23 cellular contexts compared by ENCODE assay signal in genomic region chr12:45433441-45433868, GRCh38.
DNase-seq lines count a peak whose midpoint lies in the region; ATAC-seq and TF ChIP-seq lines count a peak whose summit lies in the region.
"Had no signal": no experiment of that assay in that cellular context is flagged by ENCODE, and none has a peak within 500 bp of the region (broad histone marks: within the 10 kb centered on the region; RNA-seq: fewer than 3 reads in every experiment).

No MANE protein-coding gene starts in this region.

- no peak overlapping the region for H3K18ac ChIP-seq in H9 (ENCODE audit: insufficient read length, low read depth, low read length)

- H3K9ac ChIP-seq in H9 (ENCODE audit: extremely low read depth, insufficient read length, low read length): no peak overlapping the region

- peaks cover 36% of the 10 kb centered on the region for H3K27me3 Mint-ChIP-seq in H9 (ENCODE audit: low read depth)
- H3K27me3 Mint-ChIP-seq in activated CD4-positive, alpha-beta memory T cell treated with anti-CD3 and anti-CD28 coated beads for 36 hours: no peaks in the 10 kb centered on the region
- H3K27me3 Mint-ChIP-seq: activated naive CD4-positive, alpha-beta T cell treated with anti-CD3 and anti-CD28 coated beads, Interleukin-2, amount 10 ng/mL, durations not matched to agents 7 days and 5 days had no signal

- H4K8ac ChIP-seq in H9 (replicated peaks; ENCODE audit: insufficient read length, low read depth, low read length): no peak overlapping the region

- peak overlapping the region in 1 of 2 experiments; percentile 3; a peak in 2 of 5 replicates for H3K4me3 Mint-ChIP-seq in H9
- H3K4me3 Mint-ChIP-seq in activated CD4-positive, alpha-beta memory T cell treated with anti-CD3 and anti-CD28 coated beads for 36 hours: no peak overlapping the region
- H3K4me3 Mint-ChIP-seq: activated naive CD4-positive, alpha-beta T cell treated with anti-CD3 and anti-CD28 coated beads, Interleukin-2, amount 10 ng/mL, durations not matched to agents 7 days and 5 days; natural killer cell had no signal

- H3K27me3 ChIP-seq in H9 (ENCODE audit: insufficient read depth, low read length): no peaks in the 10 kb centered on the region
- no peaks in the 10 kb centered on the region for H3K27me3 ChIP-seq in ectodermal cell (ENCODE audit: control insufficient read depth, insufficient read depth, low read length, poor library complexity, severe bottlenecking)
- H3K27me3 ChIP-seq: ascending aorta, tibial nerve had no signal

- H3K4me1 Mint-ChIP-seq in H9: peaks cover 40% of the 10 kb centered on the region in 2 experiments
- H3K4me1 Mint-ChIP-seq in activated CD4-positive, alpha-beta memory T cell treated with anti-CD3 and anti-CD28 coated beads for 36 hours (ENCODE audit: low read depth): no peaks in the 10 kb centered on the region
- H3K4me1 Mint-ChIP-seq: activated naive CD4-positive, alpha-beta T cell treated with anti-CD3 and anti-CD28 coated beads, Interleukin-2, amount 10 ng/mL, durations not matched to agents 7 days and 5 days; CD8-positive, alpha-beta memory T cell had no signal

- peaks cover under 1 to 14% (median 4%) of the 10 kb centered on the region in 3 experiments; a peak in 4 of 7 replicates for H3K36me3 Mint-ChIP-seq in H9 (ENCODE audit: insufficient read depth in 1 of 3, low read depth in 3 of 3)
- H3K36me3 Mint-ChIP-seq in activated CD4-positive, alpha-beta memory T cell treated with anti-CD3 and anti-CD28 coated beads for 36 hours: peaks cover 19% of the 10 kb centered on the region
- H3K36me3 Mint-ChIP-seq: natural killer cell had no signal

- H3K9me3 ChIP-seq in H9 (ENCODE audit: control insufficient read depth, low read depth, low read length) (no peaks in the 10 kb centered on the region), ectodermal cell (ENCODE audit: control insufficient read depth, low read length) (no peaks in the 10 kb centered on the region)
- H3K9me3 ChIP-seq: ascending aorta, tibial nerve had no signal

- H2BK120ac ChIP-seq in H9 (ENCODE audit: low read depth, low read length, poor library complexity, severe bottlenecking): no peak overlapping the region

- no peak overlapping the region for H2AFZ ChIP-seq in H9 (ENCODE audit: low read length)

- no peaks in the 10 kb centered on the region for H3K36me3 ChIP-seq in ectodermal cell (ENCODE audit: control insufficient read depth, insufficient read depth, low read length)

- CTCF ChIA-PET in activated CD4-positive, alpha-beta memory T cell treated with anti-CD3 and anti-CD28 coated beads for 36 hours (lab: Charles Lee): interaction anchor here (1.0 kb wide), 1 partner anchor 263 kb away, joined by 3 read pairs; no protein-coding TSS in a partner anchor

- POLR2A ChIA-PET in activated CD4-positive, alpha-beta memory T cell treated with anti-CD3 and anti-CD28 coated beads for 36 hours (lab: Charles Lee): no interaction called here

- no peaks in the 10 kb centered on the region for H3K23me2 ChIP-seq in H9 (ENCODE audit: insufficient read length, low read depth, low read length, poor library complexity, severe bottlenecking)

- H3K4me1 ChIP-seq in H9 (ENCODE audit: insufficient read depth, low read length): peaks cover 4% of the 10 kb centered on the region; the same call in 1 of the 2 replicates
- peaks cover 35% of the 10 kb centered on the region for H3K4me1 ChIP-seq in ectodermal cell (ENCODE audit: control insufficient read depth, insufficient read depth, low read length)
- H3K4me1 ChIP-seq: ascending aorta had no signal

- H4K5ac ChIP-seq in H9 (ENCODE audit: insufficient read length, low read depth, low read length): no peak overlapping the region

- H3K79me2 ChIP-seq in H9 (ENCODE audit: insufficient read depth, low read length): no peaks in the 10 kb centered on the region

- no peak for TF ChIP-seq CTCF in H9 (conservative IDR thresholded peaks at IDR 0.05)

- no peak for ATAC-seq in HG03135 (IDR thresholded peaks at IDR 0.05; ENCODE audit: unreplicated experiment)
- ATAC-seq: activated CD4-positive, CD25-positive, alpha-beta regulatory T cell treated with anti-CD3 and anti-CD28 coated beads, Interleukin-2, amount 50 U/mL, for 24 hours; natural killer cell; Right ventricle myocardium inferior had no signal

- H3K23ac ChIP-seq in H9 (ENCODE audit: insufficient read length, low read depth, low read length): no peak overlapping the region

- no peak overlapping the region for H3K14ac ChIP-seq in H9 (ENCODE audit: insufficient read depth, low read length)

- no peak overlapping the region for H3K4me2 ChIP-seq in H9 (ENCODE audit: insufficient read depth, insufficient read length, low read length)

- H2AK5ac ChIP-seq in H9 (ENCODE audit: insufficient read length, low read length): no peak overlapping the region

- H2BK15ac ChIP-seq in H9 (ENCODE audit: low read depth, low read length): no peak overlapping the region

- no peak overlapping the region for H2BK12ac ChIP-seq in H9 (ENCODE audit: insufficient read length, low read depth, low read length)

- H3K27ac Mint-ChIP-seq in H9: peak overlapping the region; percentile 54 to 80 (median 63); a peak in 5 of 7 replicates
- H3K27ac Mint-ChIP-seq in activated CD4-positive, alpha-beta memory T cell treated with anti-CD3 and anti-CD28 coated beads for 36 hours: no peak overlapping the region
- H3K27ac Mint-ChIP-seq: activated naive CD4-positive, alpha-beta T cell treated with anti-CD3 and anti-CD28 coated beads, Interleukin-2, amount 10 ng/mL, durations not matched to agents 7 days and 5 days; CD8-positive, alpha-beta memory T cell; natural killer cell had no signal

- H3K27ac ChIP-seq in H9 (ENCODE audit: insufficient read length, low read depth, low read length) (no peak overlapping the region), ectodermal cell (ENCODE audit: insufficient read depth, low read depth, low read length, poor library complexity, severe bottlenecking) (peak overlapping the region; percentile 74)
- H3K27ac ChIP-seq: ascending aorta, skin epidermis, tibial nerve had no signal

- no peak overlapping the region for H3K56ac ChIP-seq in H9 (ENCODE audit: insufficient read length, low read depth, low read length)

- no peak overlapping the region for H3T11ph ChIP-seq in H9 (ENCODE audit: low read length)

- H4K91ac ChIP-seq in H9 (ENCODE audit: insufficient read length, low read depth, low read length): no peak overlapping the region

- H3K9me3 Mint-ChIP-seq in H9: no peaks in the 10 kb centered on the region
- no peaks in the 10 kb centered on the region for H3K9me3 Mint-ChIP-seq in activated CD4-positive, alpha-beta memory T cell treated with anti-CD3 and anti-CD28 coated beads for 36 hours
- H3K9me3 Mint-ChIP-seq: activated naive CD4-positive, alpha-beta T cell treated with anti-CD3 and anti-CD28 coated beads, Interleukin-2, amount 10 ng/mL, durations not matched to agents 7 days and 5 days; CD8-positive, alpha-beta memory T cell; natural killer cell had no signal

- no peak overlapping the region for H3K4ac ChIP-seq in H9 (ENCODE audit: low read depth, low read length)

- H4K20me1 ChIP-seq in H9 (ENCODE audit: control insufficient read depth, insufficient read depth, insufficient read length): no peaks in the 10 kb centered on the region

- no peak overlapping the region for H2BK20ac ChIP-seq in H9 (ENCODE audit: low read depth, low read length, poor library complexity, severe bottlenecking)

- no peak overlapping the region for H3K4me3 ChIP-seq in ectodermal cell (ENCODE audit: insufficient read depth, low read depth, low read length)
- H3K4me3 ChIP-seq: ascending aorta, skin epidermis, tibial nerve had no signal

- intact Hi-C loops in activated CD4-positive, alpha-beta memory T cell treated with anti-CD3 and anti-CD28 coated beads for 36 hours (cut with micrococcal nuclease): no loop called here

- DNase-seq in H9: peak; percentile 81
- peak; percentile 86 for DNase-seq in islet precursor cell
- DNase-seq in renal cortical epithelial cell (ENCODE audit: low read depth): peak; percentile 73
- DNase-seq in amniotic stem cell (lab: John Stamatoyannopoulos, UW): no peak
- no peak for DNase-seq in activated CD4-positive, alpha-beta memory T cell treated with anti-CD3 and anti-CD28 coated beads for 36 hours
- DNase-seq in DMS 273 (lab: John Stamatoyannopoulos, UW; ENCODE audit: unreplicated experiment): no peak
- DNase-seq: activated naive CD4-positive, alpha-beta T cell treated with anti-CD3 and anti-CD28 coated beads, Interleukin-2, amount 10 ng/mL, durations not matched to agents 7 days and 5 days; activated T-cell treated with anti-CD3 and anti-CD28 coated beads, Interleukin-2, amount 50 U/mL, for 48 hours; CD8-positive, alpha-beta memory T cell; glutamatergic neuron; natural killer cell; NCI-H2171 treated with DMSO at 0.1 percent for 48 hours; NCI-H69; posterior cingulate gyrus; stimulated activated CD4-positive, alpha-beta T cell treated with anti-CD3 and anti-CD28 coated beads, Interleukin-2, amount 100 ng/mL, for 24 hours; stimulated activated naive CD4-positive, alpha-beta T cell treated with Interleukin-2 at 50 U/mL for 16 hours had no signal

- H3K79me1 ChIP-seq in H9 (ENCODE audit: insufficient read depth, low read depth, low read length, poor library complexity, severe bottlenecking): no peaks in the 10 kb centered on the region

- no peak overlapping the region for H2BK5ac ChIP-seq in H9 (ENCODE audit: insufficient read length, low read length)

- WGBS in H9 (ENCODE audit: extremely low coverage, insufficient read length, low lambda C conversion rate): no CpG with 5 or more reads among the region's 6 CpGs
- 5 to 14% methylated on average over 6 of the region's 6 CpGs for WGBS in ectodermal cell, 2 experiments

Comparison
In these comparisons a context has a peak if more than half of its experiments do, and no peak if none do; other contexts are left out.
1. DNase-seq: peak in H9 (single experiment), islet precursor cell (single experiment) and renal cortical epithelial cell (single experiment); none in amniotic stem cell (single experiment), activated CD4-positive, alpha-beta memory T cell treated with anti-CD3 and anti-CD28 coated beads for 36 hours (single experiment) and DMS 273 (single experiment).